14 cellular contexts compared by ENCODE assay signal in genomic region chr10:132570265-132570664, GRCh38. TPM values are rescaled to one million over a fixed set of nuclear protein-coding genes. Genes with fewer than 3 reads are reported as not detected.
DNase-seq lines count a peak whose midpoint lies in the region; ATAC-seq and TF ChIP-seq lines count a peak whose summit lies in the region.
"Had no signal": no experiment of that assay in that cellular context is flagged by ENCODE, and none has a peak within 500 bp of the region (broad histone marks: within the 10 kb centered on the region; RNA-seq: fewer than 3 reads in every experiment).

No MANE protein-coding gene starts in this region.

- H2BK5ac ChIP-seq in mesenchymal stem cell (ENCODE audit: low read depth, low read length, poor library complexity, severe bottlenecking), result no peak overlapping the region

- peak overlapping the region; percentile 26 for H2AK5ac ChIP-seq in mesenchymal stem cell (ENCODE audit: low read length, severe bottlenecking)

- no peak overlapping the region for H3K18ac ChIP-seq in mesenchymal stem cell (ENCODE audit: low read depth in 1 of 2, low read length in 2 of 2)

- peak overlapping the region; percentile 90 for H2BK15ac ChIP-seq in mesenchymal stem cell (ENCODE audit: low read depth, poor library complexity, severe bottlenecking)

- no peak for TF ChIP-seq CTCF in RWPE1 (conservative IDR thresholded peaks at IDR 0.05; ENCODE audit: low read depth)

- H3K23ac ChIP-seq in mesenchymal stem cell (ENCODE audit: low read length in 2 of 2), result no peak overlapping the region

- POLR2A ChIA-PET in RWPE1 (lab: Yijun Ruan, JAX; ENCODE audit: low non-redundant PET), result no interaction called here

- no peaks in the 10 kb centered on the region for H3K9me3 ChIP-seq in BLaER1 treated with 17β-estradiol and CSF1 and Interleukin-3, amounts not matched to agents 10 nM and 100 nM (replicated peaks in 1 of 11)
- no peaks in the 10 kb centered on the region for H3K9me3 ChIP-seq in mesenchymal stem cell (ENCODE audit: control insufficient read depth, low read length)
- H3K9me3 ChIP-seq: HAP-1 had no signal

- H4K91ac ChIP-seq in mesenchymal stem cell (ENCODE audit: low read length), result no peak overlapping the region

- H3K9ac ChIP-seq in BLaER1 treated with 17β-estradiol and CSF1 and Interleukin-3, amounts not matched to agents 10 nM and 100 nM, result peak overlapping the region in 3 of 11 experiments; percentile 52 to 61 (median 57); a peak in 4 of 22 replicates
- no peak overlapping the region for H3K9ac ChIP-seq in mesenchymal stem cell (ENCODE audit: low read length)

- peaks cover 38 to 79% (median 65%) of the 10 kb centered on the region in 10 experiments for H3K4me1 ChIP-seq in BLaER1 treated with 17β-estradiol and CSF1 and Interleukin-3, amounts not matched to agents 10 nM and 100 nM
- H3K4me1 ChIP-seq in mesenchymal stem cell (ENCODE audit: control insufficient read depth, insufficient read depth, low read depth, low read length), result peaks cover 35% of the 10 kb centered on the region
- H3K4me1 ChIP-seq: HAP-1 had no signal

- H4K20me1 ChIP-seq in BLaER1 treated with 17β-estradiol and CSF1 and Interleukin-3, amounts not matched to agents 10 nM and 100 nM, result peaks cover 78 to 99% (median 89%) of the 10 kb centered on the region in 11 experiments

- WGBS in mesenchymal stem cell, result 93% methylated on average over 9 of the region's 10 CpGs

- peak overlapping the region in 4 of 11 experiments; percentile 55 to 80 (median 68); a peak in 6 of 22 replicates for H3K27ac ChIP-seq in BLaER1 treated with 17β-estradiol and CSF1 and Interleukin-3, amounts not matched to agents 10 nM and 100 nM
- peak overlapping the region; percentile 99 for H3K27ac ChIP-seq in RWPE1
- no peak overlapping the region for H3K27ac ChIP-seq in mesenchymal stem cell (ENCODE audit: low read length, poor library complexity, severe bottlenecking)

- H3K27me3 ChIP-seq in BLaER1 treated with 17β-estradiol and CSF1 and Interleukin-3, amounts not matched to agents 10 nM and 100 nM, result peaks cover 0 to 74% (median 0%) of the 10 kb centered on the region in 11 experiments; a peak in 5 of 22 replicates
- H3K27me3 ChIP-seq in H7 (ENCODE audit: control insufficient read depth, insufficient read depth, low read length) (no peaks in the 10 kb centered on the region), mesenchymal stem cell (ENCODE audit: control insufficient read depth in 1 of 2, insufficient read depth in 1 of 2, low read length in 2 of 2) (no peaks in the 10 kb centered on the region)

- peak overlapping the region; percentile 71 to 100 (median 91); a peak in 21 of 22 replicates for H3K4me2 ChIP-seq in BLaER1 treated with 17β-estradiol and CSF1 and Interleukin-3, amounts not matched to agents 10 nM and 100 nM
- no peak overlapping the region for H3K4me2 ChIP-seq in mesenchymal stem cell (ENCODE audit: low read length, poor library complexity, severe bottlenecking)

- no peak for ATAC-seq in HG02798 (IDR thresholded peaks at IDR 0.05; ENCODE audit: poor library complexity, unreplicated experiment)

- no peak overlapping the region for H3K4me3 ChIP-seq in BLaER1 treated with 17β-estradiol and CSF1 and Interleukin-3, amounts not matched to agents 10 nM and 100 nM
- H3K4me3 ChIP-seq in H7 (ENCODE audit: insufficient read depth, low read depth, low read length), result no peak overlapping the region
- H3K4me3 ChIP-seq in mesenchymal stem cell (ENCODE audit: insufficient read depth in 1 of 2, low read depth in 1 of 2, low read length in 2 of 2), result no peak overlapping the region
- H3K4me3 ChIP-seq: HAP-1 had no signal

- no peak overlapping the region for H2BK12ac ChIP-seq in mesenchymal stem cell (ENCODE audit: low read length in 2 of 2)

- CTCF ChIA-PET in RWPE1 (lab: Yijun Ruan, JAX), result interaction anchor here (0.7 kb wide), 2 partner anchors 28 to 29 kb away, joined by 3 read pairs; no protein-coding TSS in a partner anchor

- H3K4ac ChIP-seq in mesenchymal stem cell (ENCODE audit: low read depth in 1 of 2, low read length in 2 of 2), result no peak overlapping the region

- H3K14ac ChIP-seq in mesenchymal stem cell (ENCODE audit: low read length in 2 of 2), result no peak overlapping the region

- peak; percentile 50 for DNase-seq in H7
- DNase-seq in RWPE1 (ENCODE audit: low spot score), result no peak
- no peak for DNase-seq in mesenchymal stem cell
- DNase-seq in NCI-H2196 (lab: John Stamatoyannopoulos, UW; ENCODE audit: unreplicated experiment), result no peak
- no peak for DNase-seq in NCI-H524 treated with DMSO at 0.1 percent for 48 hours (lab: John Stamatoyannopoulos, UW)
- DNase-seq: C1 segment of cervical spinal cord, COR-L47, EL, IMR-90, NCI-H1048, NCI-H2107 had no signal

- no peak overlapping the region for H2AFZ ChIP-seq in mesenchymal stem cell (ENCODE audit: low read depth, low read length)

- no peak overlapping the region for H4K8ac ChIP-seq in mesenchymal stem cell (ENCODE audit: low read length)

- no peak overlapping the region for H2BK120ac ChIP-seq in mesenchymal stem cell (ENCODE audit: low read depth, low read length)

- no peaks in the 10 kb centered on the region for H3K36me3 ChIP-seq in BLaER1 treated with 17β-estradiol and CSF1 and Interleukin-3, amounts not matched to agents 10 nM and 100 nM
- H3K36me3 ChIP-seq in H7 (replicated peaks; ENCODE audit: control insufficient read depth, insufficient read depth, low read length) (no peaks in the 10 kb centered on the region), mesenchymal stem cell (ENCODE audit: control insufficient read depth in 1 of 2, insufficient read depth in 2 of 2, low read depth in 1 of 2, low read length in 2 of 2) (peaks cover 0 to 5% of the 10 kb centered on the region in 2 experiments)
- H3K36me3 ChIP-seq: HAP-1 had no signal

- peaks cover 25% of the 10 kb centered on the region for H3K79me1 ChIP-seq in mesenchymal stem cell (replicated peaks; ENCODE audit: low read length, poor library complexity, severe bottlenecking)

RNA-seq across cellular contexts. Expression of gene INPP5A, which starts 32.7 kb away (rescaled TPM):
- total RNA-seq in H7 (2014; rRNA removed; shearing (Covaris generic)), result 21.0 and 29.2 TPM in 2 replicates
- polyA plus RNA-seq in mesenchymal stem cell (2013, experiment 1 of 2), result 31.4 TPM
- 32.2 TPM for polyA plus RNA-seq in mesenchymal stem cell (2013, experiment 2 of 2)
